ENCODE assay signal across 1 cellular context in genomic region chr6:44558315-44559227, GRCh38.
TF ChIP-seq lines count a peak whose summit lies in the region.

No MANE protein-coding gene starts in this region.

TF ChIP-seq in HEK293, 187 proteins besides CTCF, POLR2A, EP300 and RAD21 (continued from another document and continues in another):
- TF ChIP-seq AEBP2 (tag by site-specific recombination; IDR thresholded peaks at IDR 0.05; ENCODE audit: borderline replicate concordance), result no peak
- peak; percentile 64 for TF ChIP-seq ZSCAN4 (tag by site-specific recombination; IDR thresholded peaks at IDR 0.05)
- TF ChIP-seq, protein P1, sequence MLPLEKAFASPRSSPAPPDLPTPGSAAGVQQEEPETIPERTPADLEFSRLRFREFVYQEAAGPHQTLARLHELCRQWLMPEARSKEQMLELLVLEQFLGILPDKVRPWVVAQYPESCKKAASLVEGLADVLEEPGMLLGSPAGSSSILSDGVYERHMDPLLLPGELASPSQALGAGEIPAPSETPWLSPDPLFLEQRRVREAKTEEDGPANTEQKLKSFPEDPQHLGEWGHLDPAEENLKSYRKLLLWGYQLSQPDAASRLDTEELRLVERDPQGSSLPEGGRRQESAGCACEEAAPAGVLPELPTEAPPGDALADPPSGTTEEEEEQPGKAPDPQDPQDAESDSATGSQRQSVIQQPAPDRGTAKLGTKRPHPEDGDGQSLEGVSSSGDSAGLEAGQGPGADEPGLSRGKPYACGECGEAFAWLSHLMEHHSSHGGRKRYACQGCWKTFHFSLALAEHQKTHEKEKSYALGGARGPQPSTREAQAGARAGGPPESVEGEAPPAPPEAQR (tag by site-specific recombination; IDR thresholded peaks at IDR 0.05), result no peak
- no peak for TF ChIP-seq ZNF510 (tag by site-specific recombination; IDR thresholded peaks at IDR 0.05; ENCODE audit: insufficient replicate concordance)
- no peak for TF ChIP-seq ZNF324 (tag by site-specific recombination; IDR thresholded peaks at IDR 0.05)
- TF ChIP-seq ZNF530 (tag by site-specific recombination; IDR thresholded peaks at IDR 0.05; ENCODE audit: low read depth), result no peak
- TF ChIP-seq, protein P2, sequence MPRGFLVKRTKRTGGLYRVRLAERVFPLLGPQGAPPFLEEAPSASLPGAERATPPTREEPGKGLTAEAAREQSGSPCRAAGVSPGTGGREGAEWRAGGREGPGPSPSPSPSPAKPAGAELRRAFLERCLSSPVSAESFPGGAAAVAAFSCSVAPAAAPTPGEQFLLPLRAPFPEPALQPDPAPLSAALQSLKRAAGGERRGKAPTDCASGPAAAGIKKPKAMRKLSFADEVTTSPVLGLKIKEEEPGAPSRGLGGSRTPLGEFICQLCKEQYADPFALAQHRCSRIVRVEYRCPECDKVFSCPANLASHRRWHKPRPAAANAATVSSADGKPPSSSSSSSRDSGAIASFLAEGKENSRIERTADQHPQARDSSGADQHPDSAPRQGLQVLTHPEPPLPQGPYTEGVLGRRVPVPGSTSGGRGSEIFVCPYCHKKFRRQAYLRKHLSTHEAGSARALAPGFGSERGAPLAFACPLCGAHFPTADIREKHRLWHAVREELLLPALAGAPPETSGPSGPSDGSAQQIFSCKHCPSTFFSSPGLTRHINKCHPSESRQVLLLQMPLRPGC (tag by site-specific recombination; IDR thresholded peaks at IDR 0.05), result no peak
- TF ChIP-seq ZNF211 (tag by site-specific recombination; IDR thresholded peaks at IDR 0.05; ENCODE audit: low read depth), result no peak
- peak; percentile 74 for TF ChIP-seq SP7 (tag by site-specific recombination; IDR thresholded peaks at IDR 0.05)
- TF ChIP-seq SCRT1 (tag by site-specific recombination; IDR thresholded peaks at IDR 0.05; ENCODE audit: borderline replicate concordance), result no peak
- no peak for TF ChIP-seq ZNF350 (tag by site-specific recombination; IDR thresholded peaks at IDR 0.05)
- TF ChIP-seq, protein P3, sequence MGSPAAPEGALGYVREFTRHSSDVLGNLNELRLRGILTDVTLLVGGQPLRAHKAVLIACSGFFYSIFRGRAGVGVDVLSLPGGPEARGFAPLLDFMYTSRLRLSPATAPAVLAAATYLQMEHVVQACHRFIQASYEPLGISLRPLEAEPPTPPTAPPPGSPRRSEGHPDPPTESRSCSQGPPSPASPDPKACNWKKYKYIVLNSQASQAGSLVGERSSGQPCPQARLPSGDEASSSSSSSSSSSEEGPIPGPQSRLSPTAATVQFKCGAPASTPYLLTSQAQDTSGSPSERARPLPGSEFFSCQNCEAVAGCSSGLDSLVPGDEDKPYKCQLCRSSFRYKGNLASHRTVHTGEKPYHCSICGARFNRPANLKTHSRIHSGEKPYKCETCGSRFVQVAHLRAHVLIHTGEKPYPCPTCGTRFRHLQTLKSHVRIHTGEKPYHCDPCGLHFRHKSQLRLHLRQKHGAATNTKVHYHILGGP (tag by site-specific recombination; IDR thresholded peaks at IDR 0.05), result 0 out of 2 replicates have a peak, but pooled peaks have one; percentile 30
- no peak for TF ChIP-seq ZNF423 (tag by site-specific recombination; IDR thresholded peaks at IDR 0.05)
- no peak for TF ChIP-seq GFI1B (tag by site-specific recombination; IDR thresholded peaks at IDR 0.05)
- TF ChIP-seq, protein P4, sequence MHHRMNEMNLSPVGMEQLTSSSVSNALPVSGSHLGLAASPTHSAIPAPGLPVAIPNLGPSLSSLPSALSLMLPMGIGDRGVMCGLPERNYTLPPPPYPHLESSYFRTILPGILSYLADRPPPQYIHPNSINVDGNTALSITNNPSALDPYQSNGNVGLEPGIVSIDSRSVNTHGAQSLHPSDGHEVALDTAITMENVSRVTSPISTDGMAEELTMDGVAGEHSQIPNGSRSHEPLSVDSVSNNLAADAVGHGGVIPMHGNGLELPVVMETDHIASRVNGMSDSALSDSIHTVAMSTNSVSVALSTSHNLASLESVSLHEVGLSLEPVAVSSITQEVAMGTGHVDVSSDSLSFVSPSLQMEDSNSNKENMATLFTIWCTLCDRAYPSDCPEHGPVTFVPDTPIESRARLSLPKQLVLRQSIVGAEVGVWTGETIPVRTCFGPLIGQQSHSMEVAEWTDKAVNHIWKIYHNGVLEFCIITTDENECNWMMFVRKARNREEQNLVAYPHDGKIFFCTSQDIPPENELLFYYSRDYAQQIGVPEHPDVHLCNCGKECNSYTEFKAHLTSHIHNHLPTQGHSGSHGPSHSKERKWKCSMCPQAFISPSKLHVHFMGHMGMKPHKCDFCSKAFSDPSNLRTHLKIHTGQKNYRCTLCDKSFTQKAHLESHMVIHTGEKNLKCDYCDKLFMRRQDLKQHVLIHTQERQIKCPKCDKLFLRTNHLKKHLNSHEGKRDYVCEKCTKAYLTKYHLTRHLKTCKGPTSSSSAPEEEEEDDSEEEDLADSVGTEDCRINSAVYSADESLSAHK (tag by site-specific recombination; IDR thresholded peaks at IDR 0.05), result peak; percentile 80
- TF ChIP-seq, protein P5, sequence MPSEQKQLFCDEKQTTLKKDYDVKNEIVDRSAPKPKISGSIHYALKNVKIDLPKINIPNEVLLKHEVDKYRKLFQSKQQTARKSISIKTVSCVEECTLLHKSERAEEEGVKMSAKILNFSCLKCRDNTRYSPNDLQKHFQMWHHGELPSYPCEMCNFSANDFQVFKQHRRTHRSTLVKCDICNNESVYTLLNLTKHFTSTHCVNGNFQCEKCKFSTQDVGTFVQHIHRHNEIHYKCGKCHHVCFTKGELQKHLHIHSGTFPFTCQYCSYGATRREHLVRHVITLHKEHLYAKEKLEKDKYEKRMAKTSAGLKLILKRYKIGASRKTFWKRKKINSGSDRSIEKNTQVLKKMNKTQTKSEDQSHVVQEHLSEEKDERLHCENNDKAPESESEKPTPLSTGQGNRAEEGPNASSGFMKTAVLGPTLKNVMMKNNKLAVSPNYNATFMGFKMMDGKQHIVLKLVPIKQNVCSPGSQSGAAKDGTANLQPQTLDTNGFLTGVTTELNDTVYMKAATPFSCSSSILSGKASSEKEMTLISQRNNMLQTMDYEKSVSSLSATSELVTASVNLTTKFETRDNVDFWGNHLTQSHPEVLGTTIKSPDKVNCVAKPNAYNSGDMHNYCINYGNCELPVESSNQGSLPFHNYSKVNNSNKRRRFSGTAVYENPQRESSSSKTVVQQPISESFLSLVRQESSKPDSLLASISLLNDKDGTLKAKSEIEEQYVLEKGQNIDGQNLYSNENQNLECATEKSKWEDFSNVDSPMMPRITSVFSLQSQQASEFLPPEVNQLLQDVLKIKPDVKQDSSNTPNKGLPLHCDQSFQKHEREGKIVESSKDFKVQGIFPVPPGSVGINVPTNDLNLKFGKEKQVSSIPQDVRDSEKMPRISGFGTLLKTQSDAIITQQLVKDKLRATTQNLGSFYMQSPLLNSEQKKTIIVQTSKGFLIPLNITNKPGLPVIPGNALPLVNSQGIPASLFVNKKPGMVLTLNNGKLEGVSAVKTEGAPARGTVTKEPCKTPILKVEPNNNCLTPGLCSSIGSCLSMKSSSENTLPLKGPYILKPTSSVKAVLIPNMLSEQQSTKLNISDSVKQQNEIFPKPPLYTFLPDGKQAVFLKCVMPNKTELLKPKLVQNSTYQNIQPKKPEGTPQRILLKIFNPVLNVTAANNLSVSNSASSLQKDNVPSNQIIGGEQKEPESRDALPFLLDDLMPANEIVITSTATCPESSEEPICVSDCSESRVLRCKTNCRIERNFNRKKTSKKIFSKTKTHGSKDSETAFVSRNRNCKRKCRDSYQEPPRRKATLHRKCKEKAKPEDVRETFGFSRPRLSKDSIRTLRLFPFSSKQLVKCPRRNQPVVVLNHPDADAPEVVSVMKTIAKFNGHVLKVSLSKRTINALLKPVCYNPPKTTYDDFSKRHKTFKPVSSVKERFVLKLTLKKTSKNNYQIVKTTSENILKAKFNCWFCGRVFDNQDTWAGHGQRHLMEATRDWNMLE (tag by site-specific recombination; conservative IDR thresholded peaks at IDR 0.05; ENCODE audit: low read depth), result no peak
- TF ChIP-seq, protein P6, sequence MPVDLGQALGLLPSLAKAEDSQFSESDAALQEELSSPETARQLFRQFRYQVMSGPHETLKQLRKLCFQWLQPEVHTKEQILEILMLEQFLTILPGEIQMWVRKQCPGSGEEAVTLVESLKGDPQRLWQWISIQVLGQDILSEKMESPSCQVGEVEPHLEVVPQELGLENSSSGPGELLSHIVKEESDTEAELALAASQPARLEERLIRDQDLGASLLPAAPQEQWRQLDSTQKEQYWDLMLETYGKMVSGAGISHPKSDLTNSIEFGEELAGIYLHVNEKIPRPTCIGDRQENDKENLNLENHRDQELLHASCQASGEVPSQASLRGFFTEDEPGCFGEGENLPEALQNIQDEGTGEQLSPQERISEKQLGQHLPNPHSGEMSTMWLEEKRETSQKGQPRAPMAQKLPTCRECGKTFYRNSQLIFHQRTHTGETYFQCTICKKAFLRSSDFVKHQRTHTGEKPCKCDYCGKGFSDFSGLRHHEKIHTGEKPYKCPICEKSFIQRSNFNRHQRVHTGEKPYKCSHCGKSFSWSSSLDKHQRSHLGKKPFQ (tag by site-specific recombination; IDR thresholded peaks at IDR 0.05), result 0 out of 2 replicates have a peak, but pooled peaks have one; percentile 49
- peak; percentile 79 for TF ChIP-seq WT1 (tag by site-specific recombination; IDR thresholded peaks at IDR 0.05)
- TF ChIP-seq, protein P7, sequence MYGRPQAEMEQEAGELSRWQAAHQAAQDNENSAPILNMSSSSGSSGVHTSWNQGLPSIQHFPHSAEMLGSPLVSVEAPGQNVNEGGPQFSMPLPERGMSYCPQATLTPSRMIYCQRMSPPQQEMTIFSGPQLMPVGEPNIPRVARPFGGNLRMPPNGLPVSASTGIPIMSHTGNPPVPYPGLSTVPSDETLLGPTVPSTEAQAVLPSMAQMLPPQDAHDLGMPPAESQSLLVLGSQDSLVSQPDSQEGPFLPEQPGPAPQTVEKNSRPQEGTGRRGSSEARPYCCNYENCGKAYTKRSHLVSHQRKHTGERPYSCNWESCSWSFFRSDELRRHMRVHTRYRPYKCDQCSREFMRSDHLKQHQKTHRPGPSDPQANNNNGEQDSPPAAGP (tag by site-specific recombination; IDR thresholded peaks at IDR 0.05), result no peak
- no peak for TF ChIP-seq ZNF488 (tag by site-specific recombination; IDR thresholded peaks at IDR 0.05)
- TF ChIP-seq, protein P8, sequence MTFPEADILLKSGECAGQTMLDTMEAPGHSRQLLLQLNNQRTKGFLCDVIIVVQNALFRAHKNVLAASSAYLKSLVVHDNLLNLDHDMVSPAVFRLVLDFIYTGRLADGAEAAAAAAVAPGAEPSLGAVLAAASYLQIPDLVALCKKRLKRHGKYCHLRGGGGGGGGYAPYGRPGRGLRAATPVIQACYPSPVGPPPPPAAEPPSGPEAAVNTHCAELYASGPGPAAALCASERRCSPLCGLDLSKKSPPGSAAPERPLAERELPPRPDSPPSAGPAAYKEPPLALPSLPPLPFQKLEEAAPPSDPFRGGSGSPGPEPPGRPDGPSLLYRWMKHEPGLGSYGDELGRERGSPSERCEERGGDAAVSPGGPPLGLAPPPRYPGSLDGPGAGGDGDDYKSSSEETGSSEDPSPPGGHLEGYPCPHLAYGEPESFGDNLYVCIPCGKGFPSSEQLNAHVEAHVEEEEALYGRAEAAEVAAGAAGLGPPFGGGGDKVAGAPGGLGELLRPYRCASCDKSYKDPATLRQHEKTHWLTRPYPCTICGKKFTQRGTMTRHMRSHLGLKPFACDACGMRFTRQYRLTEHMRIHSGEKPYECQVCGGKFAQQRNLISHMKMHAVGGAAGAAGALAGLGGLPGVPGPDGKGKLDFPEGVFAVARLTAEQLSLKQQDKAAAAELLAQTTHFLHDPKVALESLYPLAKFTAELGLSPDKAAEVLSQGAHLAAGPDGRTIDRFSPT (tag by site-specific recombination; IDR thresholded peaks at IDR 0.05), result peak; percentile 33; the same call in 1 of the 2 replicates
- no peak for TF ChIP-seq ZNF561 (tag by site-specific recombination; IDR thresholded peaks at IDR 0.05; ENCODE audit: borderline replicate concordance)
- no peak for TF ChIP-seq ZNF114 (tag by site-specific recombination; IDR thresholded peaks at IDR 0.05)
- peak; percentile 69 for TF ChIP-seq ZIC2 (tag by site-specific recombination; IDR thresholded peaks at IDR 0.05)
- TF ChIP-seq, protein P9, sequence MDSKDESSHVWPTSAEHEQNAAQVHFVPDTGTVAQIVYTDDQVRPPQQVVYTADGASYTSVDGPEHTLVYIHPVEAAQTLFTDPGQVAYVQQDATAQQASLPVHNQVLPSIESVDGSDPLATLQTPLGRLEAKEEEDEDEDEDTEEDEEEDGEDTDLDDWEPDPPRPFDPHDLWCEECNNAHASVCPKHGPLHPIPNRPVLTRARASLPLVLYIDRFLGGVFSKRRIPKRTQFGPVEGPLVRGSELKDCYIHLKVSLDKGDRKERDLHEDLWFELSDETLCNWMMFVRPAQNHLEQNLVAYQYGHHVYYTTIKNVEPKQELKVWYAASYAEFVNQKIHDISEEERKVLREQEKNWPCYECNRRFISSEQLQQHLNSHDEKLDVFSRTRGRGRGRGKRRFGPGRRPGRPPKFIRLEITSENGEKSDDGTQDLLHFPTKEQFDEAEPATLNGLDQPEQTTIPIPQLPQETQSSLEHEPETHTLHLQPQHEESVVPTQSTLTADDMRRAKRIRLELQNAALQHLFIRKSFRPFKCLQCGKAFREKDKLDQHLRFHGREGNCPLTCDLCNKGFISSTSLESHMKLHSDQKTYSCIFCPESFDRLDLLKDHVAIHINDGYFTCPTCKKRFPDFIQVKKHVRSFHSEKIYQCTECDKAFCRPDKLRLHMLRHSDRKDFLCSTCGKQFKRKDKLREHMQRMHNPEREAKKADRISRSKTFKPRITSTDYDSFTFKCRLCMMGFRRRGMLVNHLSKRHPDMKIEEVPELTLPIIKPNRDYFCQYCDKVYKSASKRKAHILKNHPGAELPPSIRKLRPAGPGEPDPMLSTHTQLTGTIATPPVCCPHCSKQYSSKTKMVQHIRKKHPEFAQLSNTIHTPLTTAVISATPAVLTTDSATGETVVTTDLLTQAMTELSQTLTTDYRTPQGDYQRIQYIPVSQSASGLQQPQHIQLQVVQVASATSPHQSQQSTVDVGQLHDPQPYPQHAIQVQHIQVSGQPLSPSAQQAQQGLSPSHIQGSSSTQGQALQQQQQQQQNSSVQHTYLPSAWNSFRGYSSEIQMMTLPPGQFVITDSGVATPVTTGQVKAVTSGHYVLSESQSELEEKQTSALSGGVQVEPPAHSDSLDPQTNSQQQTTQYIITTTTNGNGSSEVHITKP (tag by site-specific recombination; IDR thresholded peaks at IDR 0.05), result no peak
